ENCODE assay signal across 8 cellular contexts in the genomic region with DNA sequence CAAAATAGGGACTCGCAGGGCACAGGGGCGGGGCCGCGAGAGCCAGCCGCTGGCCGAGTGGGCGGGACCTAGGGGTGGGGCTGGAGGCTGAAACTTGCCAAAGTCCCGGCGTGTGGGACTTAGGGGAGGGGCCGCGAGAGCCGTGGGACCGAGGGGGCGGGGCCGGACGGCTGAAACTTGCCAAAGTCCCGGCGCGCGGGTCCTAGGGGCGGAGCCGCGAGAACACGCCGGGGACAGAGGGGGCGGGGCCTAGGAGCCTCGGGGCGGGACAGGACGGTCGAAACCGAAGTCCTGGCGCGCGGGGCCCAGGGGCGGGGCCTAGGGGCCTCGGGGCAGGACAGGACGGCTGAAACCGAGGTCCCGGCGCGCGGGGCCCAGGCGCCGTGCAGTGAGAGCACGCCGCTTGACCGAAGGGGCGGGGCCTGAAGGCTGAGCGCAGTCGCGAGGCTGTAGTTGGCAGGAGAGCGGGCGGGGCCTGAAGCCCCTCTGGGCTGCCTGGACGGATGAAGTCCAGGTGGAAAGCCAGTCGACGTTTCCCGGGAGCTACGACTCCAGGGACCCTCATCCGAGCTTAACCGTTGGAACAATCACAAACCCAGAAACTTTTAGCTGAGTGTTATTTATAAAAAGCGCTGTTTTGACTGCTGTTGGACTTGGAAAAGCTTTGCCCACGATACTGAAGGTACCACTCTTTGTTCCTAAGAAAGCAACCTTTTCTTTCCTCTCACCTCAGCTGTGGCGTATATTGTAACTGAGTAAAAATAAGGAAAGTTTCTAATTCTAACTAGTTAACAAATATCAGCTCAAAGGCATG. TPM values are rescaled to one million over a fixed set of nuclear protein-coding genes. Genes with fewer than 3 reads are reported as not detected.
DNase-seq lines count a peak whose midpoint lies in the region; ATAC-seq, FAIRE-seq and TF ChIP-seq lines count a peak whose summit lies in the region.

No MANE protein-coding gene starts in this region.

- H3K27me3 ChIP-seq in astrocyte (ENCODE audit: insufficient read depth, low read length) (no peaks in the 10 kb centered on the region), hepatocyte (no peaks in the 10 kb centered on the region)

- DNase-seq in NCI-H187 treated with DMSO at 0.1 percent for 48 hours (lab: John Stamatoyannopoulos, UW) (peak; percentile 69), astrocyte (ENCODE audit: low read depth) (peak; percentile 90), hepatocyte (ENCODE audit: low spot score) (peak; percentile 100), renal cortical epithelial cell (ENCODE audit: low read depth) (peak; percentile 89), cerebellar nuclear complex (lab: John Stamatoyannopoulos, UW) (no peak)
- peak; percentile 100 for DNase-seq in T-helper 2 cell treated with Interferon-gamma antibody and Interleukin-4, amounts not matched to agents 5 μg/mL and 100 μg/mL, for 36 hours (ENCODE audit: low spot score)

- TF ChIP-seq CTCF in astrocyte (IDR thresholded peaks at IDR 0.05; ENCODE audit: insufficient read depth, low read depth, low read length) (no peak), hepatocyte (IDR thresholded peaks at IDR 0.05; ENCODE audit: poor library complexity) (no peak)

- H3K4me3 Mint-ChIP-seq in T-helper 2 cell treated with Interferon-gamma antibody and Interleukin-4, amounts not matched to agents 5 μg/mL and 100 μg/mL, for 36 hours = peak overlapping the region; percentile 94
- H3K4me3 Mint-ChIP-seq in astrocyte (ENCODE audit: unreplicated experiment) = peak overlapping the region; percentile 99

- peaks cover 20% of the 10 kb centered on the region for H3K4me1 Mint-ChIP-seq in T-helper 2 cell treated with Interferon-gamma antibody and Interleukin-4, amounts not matched to agents 5 μg/mL and 100 μg/mL, for 36 hours (ENCODE audit: low read depth)
- peaks cover 24% of the 10 kb centered on the region for H3K4me1 Mint-ChIP-seq in astrocyte (ENCODE audit: low read depth, unreplicated experiment)

- peak overlapping the region; percentile 80 for H3K9ac ChIP-seq in astrocyte (ENCODE audit: low read length)

- H3K9me3 Mint-ChIP-seq in T-helper 2 cell treated with Interferon-gamma antibody and Interleukin-4, amounts not matched to agents 5 μg/mL and 100 μg/mL, for 36 hours = no peaks in the 10 kb centered on the region
- H3K9me3 Mint-ChIP-seq in astrocyte (ENCODE audit: unreplicated experiment) = no peaks in the 10 kb centered on the region

- H3K36me3 ChIP-seq in astrocyte (ENCODE audit: insufficient read depth, low read length) (no peaks in the 10 kb centered on the region), hepatocyte (replicated peaks; ENCODE audit: insufficient read depth, low read depth) (no peaks in the 10 kb centered on the region)

- peaks cover 29% of the 10 kb centered on the region for H3K27me3 Mint-ChIP-seq in T-helper 2 cell treated with Interferon-gamma antibody and Interleukin-4, amounts not matched to agents 5 μg/mL and 100 μg/mL, for 36 hours (ENCODE audit: low read depth)
- no peaks in the 10 kb centered on the region for H3K27me3 Mint-ChIP-seq in astrocyte (ENCODE audit: low read depth, unreplicated experiment)

- no peak for FAIRE-seq in astrocyte (lab: Jason Lieb, UNC)

- no peaks in the 10 kb centered on the region for H3K9me2 ChIP-seq in hepatocyte (replicated peaks; ENCODE audit: insufficient read depth)

- H2AFZ ChIP-seq in astrocyte (ENCODE audit: low read depth, low read length) = peak overlapping the region; percentile 72
- H2AFZ ChIP-seq in hepatocyte = peak overlapping the region; percentile 42

- H4K20me1 ChIP-seq in astrocyte (ENCODE audit: insufficient read depth, low read length) (peaks cover 6% of the 10 kb centered on the region), hepatocyte (ENCODE audit: insufficient read depth, poor library complexity, severe bottlenecking) (no peaks in the 10 kb centered on the region)

- ATAC-seq in GM18502 (IDR thresholded peaks at IDR 0.05; ENCODE audit: poor library complexity, unreplicated experiment) (peak; percentile 87), HG02938 (IDR thresholded peaks at IDR 0.05; ENCODE audit: unreplicated experiment) (peak; percentile 75)

- peak overlapping the region; percentile 64 for H3K27ac ChIP-seq in astrocyte (ENCODE audit: low read depth, low read length)
- H3K27ac ChIP-seq in hepatocyte = peak overlapping the region; percentile 87

- no peaks in the 10 kb centered on the region for H3K9me3 ChIP-seq in astrocyte (ENCODE audit: insufficient read depth, low read depth, low read length)
- H3K9me3 ChIP-seq in hepatocyte (ENCODE audit: low read depth) = no peaks in the 10 kb centered on the region

- peaks cover 14% of the 10 kb centered on the region for H3K4me1 ChIP-seq in astrocyte (ENCODE audit: insufficient read depth, low read length)
- H3K4me1 ChIP-seq in hepatocyte (ENCODE audit: insufficient read depth) = peaks cover 9% of the 10 kb centered on the region

- WGBS in hepatocyte (ENCODE audit: low lambda C conversion rate, missing lambda C conversion rate) = 2% methylated on average over 22 of the region's 63 CpGs

- H3K27ac Mint-ChIP-seq in T-helper 2 cell treated with Interferon-gamma antibody and Interleukin-4, amounts not matched to agents 5 μg/mL and 100 μg/mL, for 36 hours = peak overlapping the region; percentile 70
- H3K27ac Mint-ChIP-seq in astrocyte (ENCODE audit: unreplicated experiment) = peak overlapping the region; percentile 92

- peaks cover 35% of the 10 kb centered on the region for H3K79me2 ChIP-seq in astrocyte (ENCODE audit: insufficient read depth, low read length)
- peaks cover 27% of the 10 kb centered on the region for H3K79me2 ChIP-seq in hepatocyte

- peaks cover 10% of the 10 kb centered on the region for H3K36me3 Mint-ChIP-seq in T-helper 2 cell treated with Interferon-gamma antibody and Interleukin-4, amounts not matched to agents 5 μg/mL and 100 μg/mL, for 36 hours (ENCODE audit: low read depth)
- no peaks in the 10 kb centered on the region for H3K36me3 Mint-ChIP-seq in astrocyte (ENCODE audit: low read depth, unreplicated experiment)

- H3K4me2 ChIP-seq in astrocyte (ENCODE audit: low read length) (peak overlapping the region; percentile 94), hepatocyte (peak overlapping the region; percentile 80)

- peak overlapping the region; percentile 68 for H3K4me3 ChIP-seq in astrocyte (ENCODE audit: insufficient read depth, low read depth, low read length)
- peak overlapping the region; percentile 65 for H3K4me3 ChIP-seq in hepatocyte

RNA-seq across cellular contexts. Expression of gene BARD1, which starts 0.5 kb away (rescaled TPM):
- 13.9 and 15.5 TPM in 2 replicates for total RNA-seq in astrocyte
- 11.5 and 14.5 TPM in 2 replicates for total RNA-seq in hepatocyte
- polyA plus RNA-seq in hepatocyte = 6.1 and 7.3 TPM in 2 replicates
- 9.8 and 25.4 TPM in 2 replicates for total RNA-seq in renal cortical epithelial cell

Comparison
In these comparisons a context has a peak if more than half of its experiments do, and no peak if none do; other contexts are left out.
1. DNase-seq: peak in NCI-H187 treated with DMSO at 0.1 percent for 48 hours (single experiment), T-helper 2 cell treated with Interferon-gamma antibody and Interleukin-4, amounts not matched to agents 5 μg/mL and 100 μg/mL, for 36 hours (single experiment), astrocyte (single experiment), hepatocyte (single experiment) and renal cortical epithelial cell (single experiment); none in cerebellar nuclear complex (0 of 2).